Comparison of ENCODE assay signal across 28 cellular contexts in genomic region chr9:81069038-81069795, GRCh38.
"Had no signal": no experiment of that assay in that cellular context is flagged by ENCODE, and none has a peak within 500 bp of the region (broad histone marks: within the 10 kb centered on the region; RNA-seq: fewer than 3 reads in every experiment).

No MANE protein-coding gene starts in this region.

- DNase-seq: activated CD4-positive, alpha-beta memory T cell treated with anti-CD3 and anti-CD28 coated beads, Interleukin-2, amount 10 ng/mL, durations not matched to agents 7 days and 5 days; activated CD4-positive, alpha-beta T cell treated with anti-CD3 and anti-CD28 coated beads for 36 hours; activated CD4-positive, alpha-beta T cell treated with anti-CD3 and anti-CD28 coated beads, Interleukin-2, amount 10 ng/mL, durations not matched to agents 24 days and 14 days; activated CD4-positive, alpha-beta T cell treated with anti-CD3 and anti-CD28 coated beads, Interleukin-2, amount 50 U/mL, for 4 hours; activated CD4-positive, CD25-positive, alpha-beta regulatory T cell; activated CD4-positive, CD25-positive, alpha-beta regulatory T cell treated with anti-CD3 and anti-CD28 coated beads, Interleukin-2, amount 50 U/mL, for 72 hours; activated CD8-positive, alpha-beta memory T cell treated with anti-CD3 and anti-CD28 coated beads, Interleukin-2, amount 50 U/mL, for 48 hours; activated gamma-delta T cell; activated naive CD4-positive, alpha-beta T cell; activated naive CD4-positive, alpha-beta T cell treated with anti-CD3 and anti-CD28 coated beads, Interleukin-2, amount 10 ng/mL, durations not matched to agents 7 days and 5 days; activated naive CD8-positive, alpha-beta T cell treated with anti-CD3 and anti-CD28 coated beads, Interleukin-2, amount 10 ng/mL, durations not matched to agents 7 days and 5 days; activated T-cell treated with anti-CD3 and anti-CD28 coated beads for 4 hours; activated T-cell treated with anti-CD3 and anti-CD28 coated beads, Interleukin-2, amount 50 U/mL, for 24 hours; activated T-cell treated with anti-CD3 and anti-CD28 coated beads, Interleukin-2, amount 50 U/mL, for 72 hours; amniotic stem cell; anterior cingulate cortex; dorsolateral prefrontal cortex; effector memory CD4-positive, alpha-beta T cell; endodermal cell; glutamatergic neuron; heart left ventricle; T-helper 2 cell had no signal

- H3K36me3 Mint-ChIP-seq: activated naive CD4-positive, alpha-beta T cell treated with anti-CD3 and anti-CD28 coated beads, Interleukin-2, amount 10 ng/mL, durations not matched to agents 7 days and 5 days; activated naive CD4-positive, alpha-beta T cell treated with anti-CD3 and anti-CD28 coated beads, Interleukin-2, amount 50 U/mL, for 72 hours; activated naive CD8-positive, alpha-beta T cell treated with anti-CD3 and anti-CD28 coated beads, Interleukin-2, amount 10 ng/mL, durations not matched to agents 7 days and 5 days had no signal

- H3K27me3 Mint-ChIP-seq: activated CD4-positive, alpha-beta memory T cell treated with anti-CD3 and anti-CD28 coated beads, Interleukin-2, amount 10 ng/mL, durations not matched to agents 7 days and 5 days; activated CD4-positive, alpha-beta T cell treated with anti-CD3 and anti-CD28 coated beads for 36 hours; activated CD4-positive, alpha-beta T cell treated with anti-CD3 and anti-CD28 coated beads, Interleukin-2, amount 10 ng/mL, durations not matched to agents 24 days and 14 days; activated naive CD4-positive, alpha-beta T cell treated with anti-CD3 and anti-CD28 coated beads, Interleukin-2, amount 10 ng/mL, durations not matched to agents 7 days and 5 days; activated naive CD8-positive, alpha-beta T cell treated with anti-CD3 and anti-CD28 coated beads, Interleukin-2, amount 10 ng/mL, durations not matched to agents 7 days and 5 days; activated T-cell treated with anti-CD3 and anti-CD28 coated beads, Interleukin-2, amount 50 U/mL, for 24 hours; central memory CD8-positive, alpha-beta T cell; dendritic cell treated with granulocyte-macrophage colony-stimulating factor and Interleukin-4, amounts not matched to agents 40 ng/mL and 50 ng/mL, for 4 days had no signal

- H3K4me1 ChIP-seq: heart left ventricle had no signal

- H3K4me3 ChIP-seq: coronary artery, dorsolateral prefrontal cortex, heart left ventricle had no signal

- H3K4me1 Mint-ChIP-seq: activated CD4-positive, alpha-beta memory T cell treated with anti-CD3 and anti-CD28 coated beads, Interleukin-2, amount 10 ng/mL, durations not matched to agents 7 days and 5 days; activated CD4-positive, alpha-beta T cell treated with anti-CD3 and anti-CD28 coated beads for 36 hours; activated CD4-positive, alpha-beta T cell treated with anti-CD3 and anti-CD28 coated beads, Interleukin-2, amount 10 ng/mL, durations not matched to agents 24 days and 14 days; activated naive CD4-positive, alpha-beta T cell treated with anti-CD3 and anti-CD28 coated beads, Interleukin-2, amount 10 ng/mL, durations not matched to agents 7 days and 5 days; activated naive CD8-positive, alpha-beta T cell treated with anti-CD3 and anti-CD28 coated beads, Interleukin-2, amount 10 ng/mL, durations not matched to agents 7 days and 5 days; central memory CD8-positive, alpha-beta T cell; endodermal cell had no signal

- H3K27me3 ChIP-seq: brain microvascular endothelial cell, dorsolateral prefrontal cortex, heart left ventricle had no signal

- H3K4me3 Mint-ChIP-seq: activated CD4-positive, alpha-beta memory T cell treated with anti-CD3 and anti-CD28 coated beads, Interleukin-2, amount 10 ng/mL, durations not matched to agents 7 days and 5 days; activated CD4-positive, alpha-beta T cell treated with anti-CD3 and anti-CD28 coated beads for 36 hours; activated CD4-positive, alpha-beta T cell treated with anti-CD3 and anti-CD28 coated beads, Interleukin-2, amount 10 ng/mL, durations not matched to agents 24 days and 14 days; activated naive CD4-positive, alpha-beta T cell treated with anti-CD3 and anti-CD28 coated beads, Interleukin-2, amount 10 ng/mL, durations not matched to agents 7 days and 5 days; activated naive CD8-positive, alpha-beta T cell treated with anti-CD3 and anti-CD28 coated beads, Interleukin-2, amount 10 ng/mL, durations not matched to agents 7 days and 5 days; activated T-cell treated with anti-CD3 and anti-CD28 coated beads, Interleukin-2, amount 50 U/mL, for 24 hours; activated T-cell treated with anti-CD3 and anti-CD28 coated beads, Interleukin-2, amount 50 U/mL, for 72 hours; central memory CD8-positive, alpha-beta T cell; dendritic cell treated with granulocyte-macrophage colony-stimulating factor and Interleukin-4, amounts not matched to agents 40 ng/mL and 50 ng/mL, for 4 days; endodermal cell had no signal

- H3K27ac ChIP-seq: brain microvascular endothelial cell, coronary artery, dorsolateral prefrontal cortex, heart left ventricle had no signal

- ATAC-seq: activated CD4-positive, alpha-beta T cell treated with anti-CD3 and anti-CD28 coated beads for 36 hours; activated naive CD4-positive, alpha-beta T cell treated with anti-CD3 and anti-CD28 coated beads, Interleukin-2, amount 50 U/mL, for 72 hours; activated T-cell treated with anti-CD3 and anti-CD28 coated beads, Interleukin-2, amount 50 U/mL, for 72 hours; esophagus mucosa; heart left ventricle had no signal

- H3K9me3 Mint-ChIP-seq: activated CD4-positive, alpha-beta T cell treated with anti-CD3 and anti-CD28 coated beads, Interleukin-2, amount 10 ng/mL, durations not matched to agents 24 days and 14 days had no signal

- H3K36me3 ChIP-seq: brain microvascular endothelial cell, heart left ventricle had no signal

- H3K27ac Mint-ChIP-seq: activated CD4-positive, alpha-beta memory T cell treated with anti-CD3 and anti-CD28 coated beads, Interleukin-2, amount 10 ng/mL, durations not matched to agents 7 days and 5 days; activated CD4-positive, alpha-beta T cell treated with anti-CD3 and anti-CD28 coated beads for 36 hours; activated CD4-positive, alpha-beta T cell treated with anti-CD3 and anti-CD28 coated beads, Interleukin-2, amount 10 ng/mL, durations not matched to agents 24 days and 14 days; activated naive CD4-positive, alpha-beta T cell treated with anti-CD3 and anti-CD28 coated beads, Interleukin-2, amount 10 ng/mL, durations not matched to agents 7 days and 5 days; activated naive CD4-positive, alpha-beta T cell treated with anti-CD3 and anti-CD28 coated beads, Interleukin-2, amount 50 U/mL, for 72 hours; activated naive CD8-positive, alpha-beta T cell treated with anti-CD3 and anti-CD28 coated beads, Interleukin-2, amount 10 ng/mL, durations not matched to agents 7 days and 5 days; activated T-cell treated with anti-CD3 and anti-CD28 coated beads, Interleukin-2, amount 50 U/mL, for 24 hours; activated T-cell treated with anti-CD3 and anti-CD28 coated beads, Interleukin-2, amount 50 U/mL, for 72 hours; dendritic cell treated with granulocyte-macrophage colony-stimulating factor and Interleukin-4, amounts not matched to agents 40 ng/mL and 50 ng/mL, for 4 days; endodermal cell had no signal
